Comparison of ENCODE assay signal across 2 cellular contexts in genomic region chr4:161680146-161680545, GRCh38.
TF ChIP-seq lines count a peak whose summit lies in the region.

No MANE protein-coding gene starts in this region.

TF ChIP-seq in SK-N-SH, 30 proteins besides CTCF, POLR2A, EP300 and RAD21 (continued from another document):
- no peak for TF ChIP-seq USF2 (IDR thresholded peaks at IDR 0.05; ENCODE audit: borderline replicate concordance, low read depth, low read length)
- no peak for TF ChIP-seq IRF3 (IDR thresholded peaks at IDR 0.05; ENCODE audit: low read depth, low read length)
- TF ChIP-seq YY1 (IDR thresholded peaks at IDR 0.05; ENCODE audit: low read depth), result no peak
- no peak for TF ChIP-seq ZBTB33 (IDR thresholded peaks at IDR 0.05; ENCODE audit: borderline replicate concordance, low read depth)
- TF ChIP-seq NFIC (IDR thresholded peaks at IDR 0.05; ENCODE audit: borderline replicate concordance), result no peak

TF ChIP-seq in SK-N-SH treated with all-trans-retinoic acid at 6 μM for 48 hours, 23 proteins besides CTCF, POLR2A, EP300 and RAD21 (continued from another document):
- no peak for TF ChIP-seq ZFP3 (CRISPR knock-in tag; IDR thresholded peaks at IDR 0.05)
- no peak for TF ChIP-seq SNAI2 (CRISPR knock-in tag; IDR thresholded peaks at IDR 0.05)
- TF ChIP-seq ARNTL (CRISPR knock-in tag; IDR thresholded peaks at IDR 0.05; ENCODE audit: borderline replicate concordance, low read depth), result no peak
- no peak for TF ChIP-seq TCF4 (CRISPR knock-in tag; IDR thresholded peaks at IDR 0.05; ENCODE audit: borderline replicate concordance)
- no peak for TF ChIP-seq ZNF8 (CRISPR knock-in tag; IDR thresholded peaks at IDR 0.05)
- no peak for TF ChIP-seq ZFP30 (CRISPR knock-in tag; IDR thresholded peaks at IDR 0.05)
- no peak for TF ChIP-seq TOX (CRISPR knock-in tag; IDR thresholded peaks at IDR 0.05; ENCODE audit: borderline replicate concordance)
- no peak for TF ChIP-seq CREB5 (CRISPR knock-in tag; IDR thresholded peaks at IDR 0.05; ENCODE audit: low read depth)
- TF ChIP-seq POU6F1 (CRISPR knock-in tag; IDR thresholded peaks at IDR 0.05; ENCODE audit: borderline replicate concordance, low read depth), result no peak
